In genomic region chr14:92040431-92041040, GRCh38 we compare ENCODE assay signal across 8 cellular contexts. TPM values are rescaled to one million over a fixed set of nuclear protein-coding genes. Genes with fewer than 3 reads are reported as not detected.
DNase-seq lines count a peak whose midpoint lies in the region; ATAC-seq, FAIRE-seq and TF ChIP-seq lines count a peak whose summit lies in the region.

No MANE protein-coding gene starts in this region.

- H3K27ac ChIP-seq in epithelial cell of prostate, result peak overlapping the region; percentile 93

- H3K4me1 ChIP-seq in Loucy (ENCODE audit: insufficient read depth, low read length, poor library complexity, severe bottlenecking) (peaks cover 32% of the 10 kb centered on the region), mucosa of descending colon (ENCODE audit: low read depth) (peaks cover 23% of the 10 kb centered on the region)

- peak overlapping the region; percentile 97 for H3K4me3 Mint-ChIP-seq in T-helper 2 cell treated with Interferon-gamma antibody and Interleukin-4, amounts not matched to agents 5 μg/mL and 100 μg/mL, for 36 hours

- peak overlapping the region; percentile 95 for H3K9ac ChIP-seq in Loucy (ENCODE audit: low read depth, low read length, poor library complexity, severe bottlenecking)

- FAIRE-seq in urothelium cell line (lab: Jason Lieb, UNC), result no peak

- H3F3A ChIP-seq in Loucy (ENCODE audit: low read depth), result no peaks in the 10 kb centered on the region

- H3K36me3 Mint-ChIP-seq in T-helper 2 cell treated with Interferon-gamma antibody and Interleukin-4, amounts not matched to agents 5 μg/mL and 100 μg/mL, for 36 hours (ENCODE audit: low read depth), result peaks cover 17% of the 10 kb centered on the region

- H3K9me3 Mint-ChIP-seq in T-helper 2 cell treated with Interferon-gamma antibody and Interleukin-4, amounts not matched to agents 5 μg/mL and 100 μg/mL, for 36 hours, result no peaks in the 10 kb centered on the region

- peak overlapping the region; percentile 91 for H3K4me3 ChIP-seq in Loucy (ENCODE audit: low read length, poor library complexity, severe bottlenecking)
- H3K4me3 ChIP-seq in mucosa of descending colon, result peak overlapping the region; percentile 76

- H3K79me2 ChIP-seq in Loucy (ENCODE audit: insufficient read depth, low read length), result peaks cover 53% of the 10 kb centered on the region

- H3K4me2 ChIP-seq in Loucy (ENCODE audit: low read depth, low read length, poor library complexity, severe bottlenecking), result peak overlapping the region; percentile 91

- intact Hi-C loops in mucosa of descending colon (cut with DNase I, micrococcal nuclease), result no loop called here

- H3K9me2 ChIP-seq in Loucy (replicated peaks; ENCODE audit: low read depth, low read length), result no peaks in the 10 kb centered on the region

- H3K27ac Mint-ChIP-seq in T-helper 2 cell treated with Interferon-gamma antibody and Interleukin-4, amounts not matched to agents 5 μg/mL and 100 μg/mL, for 36 hours, result peak overlapping the region; percentile 100

- no peaks in the 10 kb centered on the region for H3K36me3 ChIP-seq in Loucy (ENCODE audit: insufficient read depth, low read length)
- no peaks in the 10 kb centered on the region for H3K36me3 ChIP-seq in mucosa of descending colon (ENCODE audit: low read depth)

- H4K20me1 ChIP-seq in Loucy (ENCODE audit: insufficient read depth, low read length, poor library complexity, severe bottlenecking), result peaks cover 30% of the 10 kb centered on the region

- DNase-seq in COR-L47 (lab: John Stamatoyannopoulos, UW), result peak; percentile 38
- DNase-seq in T-helper 2 cell treated with Interferon-gamma antibody and Interleukin-4, amounts not matched to agents 5 μg/mL and 100 μg/mL, for 36 hours (ENCODE audit: low spot score), result no peak
- no peak for DNase-seq in epithelial cell of prostate (ENCODE audit: low read depth, low spot score)
- DNase-seq in mucosa of descending colon, result peak in 1 of 3 donors; percentile 56
- DNase-seq in urothelium cell line (ENCODE audit: low spot score), result peak; percentile 8
- DNase-seq in OCI-M2 (lab: John Stamatoyannopoulos, UW; ENCODE audit: unreplicated experiment), result no peak

- no peaks in the 10 kb centered on the region for H3K27me3 ChIP-seq in Loucy (ENCODE audit: insufficient read depth, low read length, poor library complexity, severe bottlenecking)

- H3K9me3 ChIP-seq in Loucy (ENCODE audit: insufficient read depth, low read depth, low read length), result no peaks in the 10 kb centered on the region
- H3K9me3 ChIP-seq in mucosa of descending colon, result no peaks in the 10 kb centered on the region

- no peaks in the 10 kb centered on the region for H3K27me3 Mint-ChIP-seq in T-helper 2 cell treated with Interferon-gamma antibody and Interleukin-4, amounts not matched to agents 5 μg/mL and 100 μg/mL, for 36 hours (ENCODE audit: low read depth)

- peaks cover 28% of the 10 kb centered on the region for H3K4me1 Mint-ChIP-seq in T-helper 2 cell treated with Interferon-gamma antibody and Interleukin-4, amounts not matched to agents 5 μg/mL and 100 μg/mL, for 36 hours (ENCODE audit: low read depth)

- ATAC-seq in GM19324 (IDR thresholded peaks at IDR 0.05; ENCODE audit: low FRiP score, unreplicated experiment) (peak; percentile 17), mucosa of descending colon (peak; percentile 66)

- no peak for TF ChIP-seq CTCF in Loucy (conservative IDR thresholded peaks at IDR 0.05; ENCODE audit: low read length)
- no peak for TF ChIP-seq CTCF in mucosa of descending colon (IDR thresholded peaks at IDR 0.05)

- peak overlapping the region; percentile 97 for H2AFZ ChIP-seq in Loucy (ENCODE audit: low read length)

RNA-seq across cellular contexts. Expression of gene TRIP11, which starts 0.7 kb away (rescaled TPM):
- 10 to 100 TPM; 48.1 to 67.3 (median 54.6) TPM for total RNA-seq in mucosa of descending colon

Comparison
In these comparisons a context has a peak if more than half of its experiments do, and no peak if none do; other contexts are left out.
1. DNase-seq: peak in COR-L47 (single experiment) and urothelium cell line (single experiment); none in T-helper 2 cell treated with Interferon-gamma antibody and Interleukin-4, amounts not matched to agents 5 μg/mL and 100 μg/mL, for 36 hours (single experiment), epithelial cell of prostate (single experiment) and OCI-M2 (single experiment).